10 cellular contexts compared by ENCODE assay signal in genomic region chr4:20255251-20255586, GRCh38. TPM values are rescaled to one million over a fixed set of nuclear protein-coding genes. Genes with fewer than 3 reads are reported as not detected.
DNase-seq lines count a peak whose midpoint lies in the region; TF ChIP-seq lines count a peak whose summit lies in the region.
"Had no signal": no experiment of that assay in that cellular context is flagged by ENCODE, and none has a peak within 500 bp of the region (broad histone marks: within the 10 kb centered on the region; RNA-seq: fewer than 3 reads in every experiment).

No MANE protein-coding gene starts in this region.

- TF ChIP-seq CTCF in right atrium auricular region (IDR thresholded peaks at IDR 0.05) (no peak), esophagus muscularis mucosa (IDR thresholded peaks at IDR 0.05) (no peak), neural progenitor cell (IDR thresholded peaks at IDR 0.05) (peak; percentile 3), vagina (IDR thresholded peaks at IDR 0.05) (no peak)

- peaks cover 8% of the 10 kb centered on the region for H3K27me3 Mint-ChIP-seq in neural progenitor cell (ENCODE audit: insufficient read depth, low read depth)

- no peaks in the 10 kb centered on the region for H3K79me2 ChIP-seq in neural progenitor cell (ENCODE audit: low read depth)

- H3K36me3 Mint-ChIP-seq in neural progenitor cell: peaks cover 9% of the 10 kb centered on the region

- TF ChIP-seq POLR2A in esophagus muscularis mucosa (IDR thresholded peaks at IDR 0.05; ENCODE audit: low read depth) (no peak), vagina (IDR thresholded peaks at IDR 0.05) (no peak)

- peak overlapping the region; percentile 100 for H3K4me3 Mint-ChIP-seq in neural progenitor cell

- peak overlapping the region; percentile 14 to 61 for H3K27ac ChIP-seq in right atrium auricular region
- peak overlapping the region; percentile 80 to 88 (median 86) for H3K27ac ChIP-seq in esophagus muscularis mucosa (replicated peaks in 1 of 4)
- H3K27ac ChIP-seq in neural progenitor cell: no peak overlapping the region
- peak overlapping the region; percentile 49 for H3K27ac ChIP-seq in vagina
- H3K27ac ChIP-seq: epithelial cell of prostate had no signal

- H3K4me1 Mint-ChIP-seq in neural progenitor cell: peaks cover 41% of the 10 kb centered on the region

- H3K9me3 ChIP-seq in right atrium auricular region (no peaks in the 10 kb centered on the region), esophagus muscularis mucosa (no peaks in the 10 kb centered on the region), neural progenitor cell (ENCODE audit: low read depth) (no peaks in the 10 kb centered on the region), vagina (no peaks in the 10 kb centered on the region)

- peaks cover 25% of the 10 kb centered on the region for H4K20me1 ChIP-seq in neural progenitor cell (ENCODE audit: low read depth)

- H3K4me1 ChIP-seq in right atrium auricular region: peaks cover 0 to 13% of the 10 kb centered on the region in 2 donors
- peaks cover 21 to 75% (median 50%) of the 10 kb centered on the region in 4 donors for H3K4me1 ChIP-seq in esophagus muscularis mucosa
- H3K4me1 ChIP-seq in neural progenitor cell: peaks cover 13% of the 10 kb centered on the region
- H3K4me1 ChIP-seq in vagina: peaks cover 15% of the 10 kb centered on the region

- intact Hi-C loops in cardiac septum (cut with DNase I) (no loop called here), esophagus muscularis mucosa (cut with DNase I) (no loop called here), vagina (cut with DNase I) (no loop called here)

- peaks cover 7% of the 10 kb centered on the region for H3F3A ChIP-seq in neural progenitor cell (ENCODE audit: low read depth)

- no peak for TF ChIP-seq EP300 in esophagus muscularis mucosa (IDR thresholded peaks at IDR 0.05)

- no peaks in the 10 kb centered on the region for H3K36me3 ChIP-seq in right atrium auricular region
- H3K36me3 ChIP-seq in esophagus muscularis mucosa: no peaks in the 10 kb centered on the region
- no peaks in the 10 kb centered on the region for H3K36me3 ChIP-seq in neural progenitor cell
- H3K36me3 ChIP-seq in vagina: no peaks in the 10 kb centered on the region

- H3K4me2 ChIP-seq in neural progenitor cell: peak overlapping the region; percentile 98

- H3K4me3 ChIP-seq in right atrium auricular region (peak overlapping the region; percentile 54 to 56), esophagus muscularis mucosa (peak overlapping the region; percentile 78 to 89 (median 84)), neural progenitor cell (peak overlapping the region; percentile 81), vagina (peak overlapping the region; percentile 59 to 62)

- no peaks in the 10 kb centered on the region for H3K27me3 ChIP-seq in right atrium auricular region
- peaks cover 0 to 14% (median 3%) of the 10 kb centered on the region in 4 donors for H3K27me3 ChIP-seq in esophagus muscularis mucosa
- peaks cover 84% of the 10 kb centered on the region for H3K27me3 ChIP-seq in neural progenitor cell
- H3K27me3 ChIP-seq in vagina: no peaks in the 10 kb centered on the region

- DNase-seq in right atrium auricular region (ENCODE audit: low spot score): no peak
- no peak for DNase-seq in cardiac septum (ENCODE audit: low spot score)
- no peak for DNase-seq in esophagus muscularis mucosa (ENCODE audit: extremely low spot score)
- DNase-seq in neural progenitor cell (ENCODE audit: low spot score): no peak
- no peak for DNase-seq in vagina (ENCODE audit: extremely low spot score in 2 of 2)
- DNase-seq in SIG-M5 (lab: John Stamatoyannopoulos, UW): no peak
- DNase-seq in DMS153 (lab: John Stamatoyannopoulos, UW): no peak
- no peak for DNase-seq in activated CD4-positive, alpha-beta T cell treated with anti-CD3 and anti-CD28 coated beads for 4 hours
- DNase-seq: activated gamma-delta T cell treated with Interleukin-2 at 50 U/mL for 16 hours had no signal

- 14% methylated on average over 8 of the region's 8 CpGs for WGBS in esophagus muscularis mucosa

- H3K9me3 Mint-ChIP-seq in neural progenitor cell: no peaks in the 10 kb centered on the region

- peak overlapping the region; percentile 26 for H3K27ac Mint-ChIP-seq in neural progenitor cell

- H2AFZ ChIP-seq in neural progenitor cell (replicated peaks): peak overlapping the region; percentile 82

- H3K9ac ChIP-seq in neural progenitor cell: no peak overlapping the region

RNA-seq across cellular contexts. Expression of gene SLIT2, which starts 3.5 kb away (rescaled TPM):
- total RNA-seq in right atrium auricular region: 10 to 100 TPM in 1 of 2 donors, 1 to 10 TPM in 1; 6.7 to 12.1 TPM
- 8.6 TPM for total RNA-seq in cardiac septum
- 100 to 1,000 TPM in 1 of 4 donors, 10 to 100 TPM in 3; 82.3 to 101 (median 92.0) TPM for total RNA-seq in esophagus muscularis mucosa
- total RNA-seq in neural progenitor cell (ENCODE audit: low replicate concordance): 1.2 and 3.0 TPM in 2 replicates
- total RNA-seq in vagina: 29.2 TPM
